In genomic region chr3:182094321-182094720, GRCh38 we compare ENCODE assay signal across 4 cellular contexts.
"Had no signal": no experiment of that assay in that cellular context is flagged by ENCODE, and none has a peak within 500 bp of the region (broad histone marks: within the 10 kb centered on the region; RNA-seq: fewer than 3 reads in every experiment).

No MANE protein-coding gene starts in this region.

- FAIRE-seq: HTR-8/SVneo had no signal

- DNase-seq: H9, HCEC 1CT had no signal

- H3K4me3 ChIP-seq: GM23338 had no signal

- H3K4me2 ChIP-seq: GM23338 had no signal

- H2AFZ ChIP-seq: GM23338 had no signal

- ATAC-seq: GM23338 had no signal
